In the genomic region with DNA sequence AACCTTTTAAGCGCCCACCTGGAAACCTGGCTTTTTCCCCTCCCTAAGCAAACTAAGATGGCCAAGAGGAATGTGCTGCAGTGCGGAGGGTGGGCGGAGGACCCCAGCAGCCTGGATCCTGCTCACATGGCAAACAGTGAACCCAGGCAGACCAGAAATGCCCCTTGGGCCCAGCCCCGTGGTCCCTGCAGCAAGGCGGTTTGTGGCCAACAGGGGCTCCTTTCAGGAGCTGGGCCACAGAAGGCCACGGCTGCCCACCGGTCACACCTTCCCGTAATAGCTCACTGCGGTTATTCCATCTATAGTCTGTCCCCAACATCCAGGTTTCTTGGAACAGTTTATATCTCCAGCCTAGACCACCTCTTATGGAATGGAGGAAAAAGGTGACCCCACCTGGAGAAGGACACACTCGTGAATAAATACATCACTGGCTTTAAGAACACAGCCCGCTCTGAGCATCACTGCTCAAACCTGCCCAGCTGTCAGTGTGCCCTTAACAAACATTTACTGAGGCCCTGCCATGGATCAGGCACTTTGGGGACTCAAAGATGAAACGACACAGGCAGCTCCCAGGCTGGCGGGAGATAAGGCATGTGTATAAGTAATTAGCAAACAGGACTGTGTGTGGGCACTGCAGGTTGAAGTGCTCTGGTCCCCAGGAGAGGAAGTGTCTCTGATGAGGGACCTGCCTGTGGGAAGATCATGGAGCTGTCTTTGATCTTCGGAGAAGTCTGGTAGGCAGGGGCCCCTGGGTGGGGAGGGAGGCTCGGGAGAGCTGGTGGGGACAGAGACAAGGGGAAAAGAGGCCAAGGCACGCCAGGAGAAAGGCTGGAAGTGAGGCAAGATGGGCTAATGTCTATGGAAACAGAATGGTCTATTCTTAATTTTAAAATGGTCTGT, we compare ENCODE assay signal across 16 cellular contexts.
DNase-seq lines count a peak whose midpoint lies in the region; ATAC-seq, FAIRE-seq and TF ChIP-seq lines count a peak whose summit lies in the region.
"Had no signal": no experiment of that assay in that cellular context is flagged by ENCODE, and none has a peak within 500 bp of the region (broad histone marks: within the 10 kb centered on the region; RNA-seq: fewer than 3 reads in every experiment).

No MANE protein-coding gene starts in this region.

- H3K9ac ChIP-seq in endocrine pancreas (ENCODE audit: control insufficient read depth, insufficient read depth, low read length): peak overlapping the region; percentile 4

- H3K27me3 ChIP-seq in endocrine pancreas (ENCODE audit: control insufficient read depth, insufficient read depth, low read length): no peaks in the 10 kb centered on the region
- H3K27me3 ChIP-seq: breast epithelium had no signal

- CTCF ChIA-PET in RWPE1 (lab: Yijun Ruan, JAX): interaction anchor here (0.6 to 0.8 kb wide), 5 partner anchors 9 to 374 kb away, joined by 3 to 6 read pairs (median 3); no protein-coding TSS in a partner anchor

- DNase-seq in activated T-cell treated with anti-CD3 and anti-CD28 coated beads, Interleukin-2, amount 50 U/mL, for 1 hour: peak; percentile 14
- no peak for DNase-seq in activated T-cell treated with anti-CD3 and anti-CD28 coated beads for 4 hours
- no peak for DNase-seq in RWPE1 (ENCODE audit: low spot score)
- no peak for DNase-seq in stimulated activated naive B cell treated with anti-CD40 and anti-IgM and Interleukin-4, amounts not matched to agents 10 μg/mL and 1 μg/mL and 100 μg/mL, for 72 hours
- no peak for DNase-seq in D721Med (ENCODE audit: insufficient read length, low spot score)
- DNase-seq in LoVo (ENCODE audit: low spot score): no peak
- DNase-seq in SHP77 (lab: John Stamatoyannopoulos, UW): no peak
- DNase-seq: activated naive CD4-positive, alpha-beta T cell; DMS153; effector CD4-positive, alpha-beta T cell; NCI-H2107; NK-92 treated with Interleukin-12 subunit alpha and Interleukin-12 subunit beta, amount 100 ng/mL, for 24 hours; small intestine had no signal

- FAIRE-seq in D721Med (lab: Jason Lieb, UNC): no peak
- FAIRE-seq: small intestine had no signal

- no peaks in the 10 kb centered on the region for H3K9me3 ChIP-seq in endocrine pancreas (ENCODE audit: control insufficient read depth, low read length)
- H3K9me3 ChIP-seq: breast epithelium, thoracic aorta had no signal

- H3K36me3 Mint-ChIP-seq in stimulated activated naive B cell treated with anti-CD40 and anti-IgM and Interleukin-4, amounts not matched to agents 10 μg/mL and 1 μg/mL and 100 μg/mL, for 72 hours: peaks cover 18 to 26% of the 10 kb centered on the region in 2 donors

- H3K27me3 Mint-ChIP-seq in stimulated activated naive B cell treated with anti-CD40 and anti-IgM and Interleukin-4, amounts not matched to agents 10 μg/mL and 1 μg/mL and 100 μg/mL, for 72 hours: no peaks in the 10 kb centered on the region

- peak overlapping the region; percentile 67 for H3K27ac Mint-ChIP-seq in stimulated activated naive B cell treated with anti-CD40 and anti-IgM and Interleukin-4, amounts not matched to agents 10 μg/mL and 1 μg/mL and 100 μg/mL, for 72 hours

- H3K4me1 Mint-ChIP-seq in stimulated activated naive B cell treated with anti-CD40 and anti-IgM and Interleukin-4, amounts not matched to agents 10 μg/mL and 1 μg/mL and 100 μg/mL, for 72 hours: peaks cover 43 to 64% of the 10 kb centered on the region in 2 donors

- no peaks in the 10 kb centered on the region for H3K9me3 Mint-ChIP-seq in stimulated activated naive B cell treated with anti-CD40 and anti-IgM and Interleukin-4, amounts not matched to agents 10 μg/mL and 1 μg/mL and 100 μg/mL, for 72 hours

- H3K4me1 ChIP-seq in endocrine pancreas (ENCODE audit: control insufficient read depth, insufficient read depth, low read length): peaks cover 7% of the 10 kb centered on the region
- H3K4me1 ChIP-seq: breast epithelium had no signal

- peak overlapping the region; percentile 46 to 68 for H3K4me3 Mint-ChIP-seq in stimulated activated naive B cell treated with anti-CD40 and anti-IgM and Interleukin-4, amounts not matched to agents 10 μg/mL and 1 μg/mL and 100 μg/mL, for 72 hours

- POLR2A ChIA-PET in RWPE1 (lab: Yijun Ruan, JAX; ENCODE audit: low non-redundant PET): no interaction called here

- peak overlapping the region; percentile 53; the same call in 1 of the 2 replicates for H3K27ac ChIP-seq in RWPE1
- H3K27ac ChIP-seq: breast epithelium, thoracic aorta had no signal

- no peak overlapping the region for H3K4me3 ChIP-seq in endocrine pancreas (ENCODE audit: control insufficient read depth, insufficient read depth, low read length)
- H3K4me3 ChIP-seq: breast epithelium, thoracic aorta had no signal

- TF ChIP-seq CTCF in RWPE1 (conservative IDR thresholded peaks at IDR 0.05; ENCODE audit: low read depth) (no peak), D721Med (IDR thresholded peaks at IDR 0.05; ENCODE audit: insufficient read depth, missing control alignments) (no peak)

- peak; percentile 34 to 44 for ATAC-seq in stimulated activated naive B cell treated with anti-CD40 and anti-IgM and Interleukin-4, amounts not matched to agents 10 μg/mL and 1 μg/mL and 100 μg/mL, for 72 hours (replicated peaks)

- H3K36me3 ChIP-seq in endocrine pancreas (ENCODE audit: control insufficient read depth, insufficient read depth, low read length): no peaks in the 10 kb centered on the region
- H3K36me3 ChIP-seq: breast epithelium, thoracic aorta had no signal
